ENCODE assay signal across 1 cellular context in the genomic region with DNA sequence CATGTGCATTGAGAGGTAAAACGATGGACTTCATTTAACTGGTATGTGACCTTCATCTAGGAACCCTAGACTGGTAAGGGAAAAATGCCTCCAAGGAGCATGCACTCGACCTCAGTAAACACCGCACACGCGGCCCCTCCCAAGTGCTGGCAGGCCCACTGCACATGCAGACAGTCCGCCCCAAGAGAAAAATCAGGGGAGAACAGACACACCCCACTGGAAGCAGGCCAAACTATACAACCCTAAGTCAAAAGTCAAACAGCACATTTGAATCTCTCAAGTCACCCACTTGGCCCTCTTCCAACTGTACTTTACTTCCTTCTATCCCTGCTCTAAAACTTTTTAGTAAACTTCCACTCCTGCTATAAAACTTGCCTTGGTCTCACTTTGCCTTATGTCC.
TF ChIP-seq lines count a peak whose summit lies in the region.

No MANE protein-coding gene starts in this region.

TF ChIP-seq in HepG2, 621 proteins besides CTCF, POLR2A, EP300 and RAD21 (continued from another document):
- TF ChIP-seq ZNF512 (CRISPR knock-in tag; IDR thresholded peaks at IDR 0.05) (no peak), TEF (CRISPR knock-in tag; IDR thresholded peaks at IDR 0.05) (no peak), ZNF770 (CRISPR knock-in tag; IDR thresholded peaks at IDR 0.05) (no peak), NR2F2 (IDR thresholded peaks at IDR 0.05; ENCODE audit: borderline replicate concordance, low read depth) (no peak), NR2F1 (CRISPR knock-in tag; IDR thresholded peaks at IDR 0.05) (no peak), SALL1 (CRISPR knock-in tag; IDR thresholded peaks at IDR 0.05) (no peak), ETS1 (CRISPR knock-in tag; IDR thresholded peaks at IDR 0.05) (no peak), NFATC3 (CRISPR knock-in tag; IDR thresholded peaks at IDR 0.05) (no peak), ZFAT (CRISPR knock-in tag; conservative IDR thresholded peaks at IDR 0.05) (no peak), ZNF772 (CRISPR knock-in tag; IDR thresholded peaks at IDR 0.05) (no peak), ZBED4 (CRISPR knock-in tag; IDR thresholded peaks at IDR 0.05; ENCODE audit: borderline replicate concordance) (no peak), SRSF1 (optimal IDR thresholded peaks at IDR 0.05; ENCODE audit: low read depth, low read length) (no peak), HOMEZ (CRISPR knock-in tag; IDR thresholded peaks at IDR 0.05; ENCODE audit: low read depth) (no peak), KDM2A (CRISPR knock-in tag; IDR thresholded peaks at IDR 0.05; ENCODE audit: borderline replicate concordance, low read depth) (no peak)
TF ChIP-seq in HepG2: peak in this region for 0.
